ENCODE assay signal across 9 cellular contexts in genomic region chr17:8785547-8786412, GRCh38. TPM values are rescaled to one million over a fixed set of nuclear protein-coding genes. Genes with fewer than 3 reads are reported as not detected.
DNase-seq lines count a peak whose midpoint lies in the region; ATAC-seq lines count a peak whose summit lies in the region.
"Had no signal": no experiment of that assay in that cellular context is flagged by ENCODE, and none has a peak within 500 bp of the region (broad histone marks: within the 10 kb centered on the region; RNA-seq: fewer than 3 reads in every experiment).

No MANE protein-coding gene starts in this region.

- H3K4me1 Mint-ChIP-seq in activated CD4-positive, alpha-beta memory T cell treated with anti-CD3 and anti-CD28 coated beads, Interleukin-2, amount 10 ng/mL, durations not matched to agents 7 days and 5 days, result no peaks in the 10 kb centered on the region

- peak; percentile 31 for DNase-seq in NCI-H2227 (lab: John Stamatoyannopoulos, UW; ENCODE audit: unreplicated experiment)
- DNase-seq in NCI-H2227 treated with DMSO at 0.1 percent for 48 hours (lab: John Stamatoyannopoulos, UW), result no peak
- DNase-seq in NCI-H2196 (lab: John Stamatoyannopoulos, UW; ENCODE audit: unreplicated experiment), result peak; percentile 42
- DNase-seq in activated CD4-positive, alpha-beta memory T cell treated with anti-CD3 and anti-CD28 coated beads, Interleukin-2, amount 10 ng/mL, durations not matched to agents 7 days and 5 days, result peak; percentile 63
- peak; percentile 44 for DNase-seq in effector CD4-positive, alpha-beta T cell
- peak; percentile 64 for DNase-seq in medulla oblongata (ENCODE audit: extremely low spot score)
- peak; percentile 36 for DNase-seq in stimulated activated CD8-positive, alpha-beta memory T cell treated with anti-CD3 and anti-CD28 coated beads, Interleukin-15, amount 100 ng/mL, for 24 hours (ENCODE audit: low read depth)

- H3K27ac Mint-ChIP-seq in activated CD4-positive, alpha-beta memory T cell treated with anti-CD3 and anti-CD28 coated beads, Interleukin-2, amount 10 ng/mL, durations not matched to agents 7 days and 5 days, result no peak overlapping the region

- H3K9me3 Mint-ChIP-seq in activated CD4-positive, alpha-beta memory T cell treated with anti-CD3 and anti-CD28 coated beads, Interleukin-2, amount 10 ng/mL, durations not matched to agents 7 days and 5 days, result no peaks in the 10 kb centered on the region

- POLR2A ChIA-PET in activated CD4-positive, alpha-beta memory T cell treated with anti-CD3 and anti-CD28 coated beads, Interleukin-2, amount 10 ng/mL, durations not matched to agents 7 days and 5 days (lab: Charles Lee), result no interaction called here

- peaks cover 9% of the 10 kb centered on the region for H3K27me3 Mint-ChIP-seq in activated CD4-positive, alpha-beta memory T cell treated with anti-CD3 and anti-CD28 coated beads, Interleukin-2, amount 10 ng/mL, durations not matched to agents 7 days and 5 days

- CTCF ChIA-PET in activated CD4-positive, alpha-beta memory T cell treated with anti-CD3 and anti-CD28 coated beads, Interleukin-2, amount 10 ng/mL, durations not matched to agents 7 days and 5 days (lab: Charles Lee), result interaction anchor here (0.9 to 2.3 kb wide), 22 partner anchors 9 to 375 kb away, joined by 3 to 11 read pairs (median 4); no protein-coding TSS in a partner anchor

- no peak overlapping the region for H3K4me3 Mint-ChIP-seq in activated CD4-positive, alpha-beta memory T cell treated with anti-CD3 and anti-CD28 coated beads, Interleukin-2, amount 10 ng/mL, durations not matched to agents 7 days and 5 days

- ATAC-seq in GM21447 (IDR thresholded peaks at IDR 0.05; ENCODE audit: unreplicated experiment), result no peak

- H3K36me3 Mint-ChIP-seq in activated CD4-positive, alpha-beta memory T cell treated with anti-CD3 and anti-CD28 coated beads, Interleukin-2, amount 10 ng/mL, durations not matched to agents 7 days and 5 days (ENCODE audit: low read depth), result no peaks in the 10 kb centered on the region

RNA-seq across cellular contexts. Expression of gene MFSD6L, which starts 13.4 kb away (rescaled TPM):
- under 1 TPM in 1 of 2 experiments, not detected in 1; 0.13 TPM for total RNA-seq in activated CD4-positive, alpha-beta memory T cell treated with anti-CD3 and anti-CD28 coated beads, Interleukin-2, amount 10 ng/mL, durations not matched to agents 7 days and 5 days
- total RNA-seq: pulmonary artery endothelial cell had no signal

RNA-seq across cellular contexts. Expression of gene SPDYE4, which starts 27.4 kb away (rescaled TPM):
- not detected for total RNA-seq in activated CD4-positive, alpha-beta memory T cell treated with anti-CD3 and anti-CD28 coated beads, Interleukin-2, amount 10 ng/mL, durations not matched to agents 7 days and 5 days
- total RNA-seq: pulmonary artery endothelial cell had no signal

RNA-seq across cellular contexts. Expression of gene CCDC42, which starts 41.1 kb away (rescaled TPM):
- under 1 TPM; 0.28 to 0.45 TPM for total RNA-seq in activated CD4-positive, alpha-beta memory T cell treated with anti-CD3 and anti-CD28 coated beads, Interleukin-2, amount 10 ng/mL, durations not matched to agents 7 days and 5 days
- total RNA-seq: pulmonary artery endothelial cell had no signal
